Comparison of ENCODE assay signal across 17 cellular contexts in the genomic region with DNA sequence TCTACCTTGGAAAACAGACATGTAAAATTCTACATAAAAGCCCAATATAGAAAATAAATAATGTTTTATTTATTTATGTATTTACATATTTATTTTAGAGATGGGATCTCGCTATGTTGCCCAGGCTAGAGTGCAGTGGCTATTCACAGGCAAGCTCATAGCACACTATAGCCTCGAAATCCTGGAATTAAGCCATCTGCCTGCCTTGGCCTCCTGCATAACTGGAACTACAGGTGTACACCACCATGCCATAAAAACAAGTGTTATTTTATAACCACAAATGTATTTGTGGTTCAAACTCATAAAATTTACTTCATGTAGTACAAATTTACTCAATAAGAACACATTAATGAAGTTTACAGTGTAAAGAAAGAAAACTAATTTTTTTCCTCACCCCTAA. TPM values are rescaled to one million over a fixed set of nuclear protein-coding genes. Genes with fewer than 3 reads are reported as not detected.
DNase-seq lines count a peak whose midpoint lies in the region; ATAC-seq, FAIRE-seq and TF ChIP-seq lines count a peak whose summit lies in the region.
"Had no signal": no experiment of that assay in that cellular context is flagged by ENCODE, and none has a peak within 500 bp of the region (broad histone marks: within the 10 kb centered on the region; RNA-seq: fewer than 3 reads in every experiment).

No MANE protein-coding gene starts in this region.

- H3K9me3 Mint-ChIP-seq in activated naive CD8-positive, alpha-beta T cell treated with anti-CD3 and anti-CD28 coated beads, Interleukin-2, amount 50 U/mL, for 24 hours, result no peaks in the 10 kb centered on the region
- H3K9me3 Mint-ChIP-seq: CD4-positive, alpha-beta T cell; GM23338 had no signal

- in situ Hi-C loops in HepG2 (cut with HindIII; ENCODE audit: extremely low pct_ligation_motif_present, low pct_unique_long_range_greater_than_20kb), result no loop called here

- no peak for FAIRE-seq in HepG2 (lab: Jason Lieb, UNC)
- FAIRE-seq: A549, D721Med, GM12892, GM18507 had no signal

- H3K4me1 ChIP-seq in HepG2 (ENCODE audit: insufficient read depth, low read length) (peaks cover 50% of the 10 kb centered on the region), right lobe of liver (peaks cover 0 to 12% (median 5%) of the 10 kb centered on the region in 4 donors), colonic mucosa (no peaks in the 10 kb centered on the region), trophoblast cell (ENCODE audit: control insufficient read depth in 1 of 2, insufficient read depth in 2 of 2, low read length in 2 of 2) (peaks cover 2 to 9% of the 10 kb centered on the region in 2 experiments), aorta (ENCODE audit: control insufficient read depth in 1 of 2, insufficient read depth in 2 of 2, low read length in 2 of 2) (no peaks in the 10 kb centered on the region)
- H3K4me1 ChIP-seq: Caco-2 had no signal

- H4K8ac ChIP-seq in trophoblast cell (ENCODE audit: low read depth, low read length), result no peak overlapping the region

- no peak overlapping the region for H4K91ac ChIP-seq in trophoblast cell (ENCODE audit: low read depth, low read length)

- H3K9me3 ChIP-seq in HepG2 (ENCODE audit: low read length) (no peaks in the 10 kb centered on the region), right lobe of liver (no peaks in the 10 kb centered on the region), colonic mucosa (no peaks in the 10 kb centered on the region), trophoblast cell (ENCODE audit: insufficient read depth, low read depth, low read length) (no peaks in the 10 kb centered on the region), aorta (ENCODE audit: control insufficient read depth, low read length) (no peaks in the 10 kb centered on the region)
- H3K9me3 ChIP-seq: A549, Caco-2 had no signal

- H3K27me3 Mint-ChIP-seq in activated naive CD8-positive, alpha-beta T cell treated with anti-CD3 and anti-CD28 coated beads, Interleukin-2, amount 50 U/mL, for 24 hours, result no peaks in the 10 kb centered on the region
- H3K27me3 Mint-ChIP-seq: CD4-positive, alpha-beta T cell had no signal

- TF ChIP-seq EP300 in HepG2 (IDR thresholded peaks at IDR 0.05; ENCODE audit: low read depth in 2 of 2, low read length in 2 of 2) (no peak), HepG2 (CRISPR knock-in tag; IDR thresholded peaks at IDR 0.05; ENCODE audit: borderline replicate concordance) (no peak)

- H2BK5ac ChIP-seq in trophoblast cell (ENCODE audit: low read depth, low read length, poor library complexity), result no peak overlapping the region

- no peaks in the 10 kb centered on the region for H3K36me3 Mint-ChIP-seq in activated naive CD8-positive, alpha-beta T cell treated with anti-CD3 and anti-CD28 coated beads, Interleukin-2, amount 50 U/mL, for 24 hours (ENCODE audit: low read depth)

- H4K20me1 ChIP-seq in HepG2 (ENCODE audit: insufficient read depth, low read length), result no peaks in the 10 kb centered on the region

- H2AK5ac ChIP-seq in trophoblast cell (ENCODE audit: low read length), result no peak overlapping the region

- H3K79me1 ChIP-seq in trophoblast cell (ENCODE audit: low read length), result peaks cover 2% of the 10 kb centered on the region

- POLR2A ChIA-PET in HepG2 (lab: Yijun Ruan, JAX), result no interaction called here

- no TSS peak for BruUV-seq in HepG2 (replicated peaks; lab: Mats Ljungman, UMichigan)

- intact Hi-C loops in HepG2 (cut with micrococcal nuclease; ENCODE audit: unreplicated experiment) (loop anchor here (5.0 kb wide), 2 partner anchors 34 to 256 kb away; no protein-coding TSS in a partner anchor), right lobe of liver (cut with DNase I) (no loop called here), colonic mucosa (cut with DNase I) (no loop called here), aorta (cut with DNase I) (loop anchor here in 1 of 2 donors (5.0 kb wide), 1 partner anchor 306 kb away; no protein-coding TSS in a partner anchor)

- H3K27ac ChIP-seq in HepG2 (ENCODE audit: extremely low read length, insufficient read depth, low read length), result peak overlapping the region; percentile 76
- H3K27ac ChIP-seq in right lobe of liver, result no peak overlapping the region
- peak overlapping the region; percentile 18 for H3K27ac ChIP-seq in colonic mucosa
- no peak overlapping the region for H3K27ac ChIP-seq in trophoblast cell (ENCODE audit: low read depth, low read length)
- H3K27ac ChIP-seq in aorta (ENCODE audit: low read depth in 1 of 2, low read length in 2 of 2), result no peak overlapping the region

- H2AFZ ChIP-seq in HepG2 (ENCODE audit: low read length) (no peak overlapping the region), trophoblast cell (ENCODE audit: insufficient read depth, low read length, poor library complexity) (no peak overlapping the region)
- H2AFZ ChIP-seq: GM23338 had no signal

- peak overlapping the region; percentile 76 for H2BK12ac ChIP-seq in trophoblast cell (ENCODE audit: low read length)

- DNase-seq in HepG2 (ENCODE audit: low spot score), result no peak
- no peak for DNase-seq in right lobe of liver
- no peak for DNase-seq in colonic mucosa
- DNase-seq in trophoblast cell, result no peak
- no peak for DNase-seq in DMS79 treated with DMSO at 0.1 percent for 48 hours (lab: John Stamatoyannopoulos, UW)
- no peak for DNase-seq in SIG-M5 treated with dmso at 0.1 percent for 504 hours (lab: John Stamatoyannopoulos, UW; ENCODE audit: unreplicated experiment)
- DNase-seq in aorta, result no peak
- DNase-seq in activated naive CD8-positive, alpha-beta T cell treated with anti-CD3 and anti-CD28 coated beads, Interleukin-2, amount 50 U/mL, for 24 hours, result no peak
- DNase-seq: AML-193; Caco-2; CD4-positive, alpha-beta T cell; GDM1 had no signal

- no peak for TF ChIP-seq POLR2A in HepG2 (IDR thresholded peaks at IDR 0.05; ENCODE audit: insufficient read depth in 1 of 2, low read depth in 2 of 2, low read length in 2 of 2)
- TF ChIP-seq POLR2A in right lobe of liver (IDR thresholded peaks at IDR 0.05), result no peak

- no peak overlapping the region for H3K4ac ChIP-seq in trophoblast cell (ENCODE audit: low read depth, low read length)

- H3K36me3 ChIP-seq in HepG2 (replicated peaks in 1 of 2; ENCODE audit: control insufficient read depth in 1 of 2, insufficient read depth in 2 of 2, low read length in 2 of 2) (no peaks in the 10 kb centered on the region), right lobe of liver (no peaks in the 10 kb centered on the region), colonic mucosa (no peaks in the 10 kb centered on the region), trophoblast cell (ENCODE audit: control insufficient read depth in 1 of 2, insufficient read depth in 2 of 2, low read length in 2 of 2) (no peaks in the 10 kb centered on the region), aorta (ENCODE audit: control insufficient read depth in 1 of 2, insufficient read depth in 2 of 2, low read length in 1 of 2) (no peaks in the 10 kb centered on the region)

- H3K14ac ChIP-seq in trophoblast cell (ENCODE audit: low read length), result no peak overlapping the region

- CTCF ChIA-PET in HepG2 (lab: Yijun Ruan, JAX; ENCODE audit: low intra/inter-chr PET ratio, low total read pairs), result no interaction called here

- TF ChIP-seq CTCF in HepG2 (CRISPR knock-in tag; IDR thresholded peaks at IDR 0.05) (no peak), right lobe of liver (IDR thresholded peaks at IDR 0.05) (no peak), colonic mucosa (IDR thresholded peaks at IDR 0.05) (no peak)

- H3K27me3 ChIP-seq in HepG2 (ENCODE audit: control insufficient read depth in 1 of 2, insufficient read depth in 2 of 2, low read length in 2 of 2) (no peaks in the 10 kb centered on the region), right lobe of liver (no peaks in the 10 kb centered on the region), colonic mucosa (no peaks in the 10 kb centered on the region), trophoblast cell (ENCODE audit: insufficient read depth, low read length) (no peaks in the 10 kb centered on the region), aorta (ENCODE audit: control insufficient read depth in 1 of 2, insufficient read depth in 2 of 2, low read length in 1 of 2) (no peaks in the 10 kb centered on the region)

- H3K9ac ChIP-seq in HepG2 (ENCODE audit: insufficient read depth, low read depth, low read length), result 0 out of 2 replicates have a peak overlapping the region, but pooled peaks have one; percentile 49
- H3K9ac ChIP-seq in colonic mucosa (ENCODE audit: low read depth in 2 of 2, low read length in 2 of 2), result no peak overlapping the region
- no peak overlapping the region for H3K9ac ChIP-seq in trophoblast cell (ENCODE audit: low read length)

- H3K4me3 ChIP-seq in HepG2 (replicated peaks in 1 of 3; ENCODE audit: insufficient read depth in 1 of 3, low read depth in 2 of 3, low read length in 3 of 3), result no peak overlapping the region; a peak in 1 of 6 replicates
- no peak overlapping the region for H3K4me3 ChIP-seq in right lobe of liver
- no peak overlapping the region for H3K4me3 ChIP-seq in colonic mucosa
- no peak overlapping the region for H3K4me3 ChIP-seq in trophoblast cell (ENCODE audit: low read depth, low read length)
- H3K4me3 ChIP-seq in aorta (ENCODE audit: low read length in 2 of 2), result no peak overlapping the region
- H3K4me3 ChIP-seq: A549, GM23338 had no signal

- WGBS in HepG2 (ENCODE audit: low lambda C conversion rate), result 100% methylated on average over 2 of the region's 2 CpGs
- WGBS in right lobe of liver (ENCODE audit: insufficient coverage, low coverage, low lambda C conversion rate, missing lambda C conversion rate), result 90% methylated on average over 2 of the region's 2 CpGs
- no CpG with 5 or more reads among the region's 2 CpGs for WGBS in trophoblast cell (ENCODE audit: extremely low coverage, insufficient coverage, insufficient read length)
- WGBS in aorta, 2 donors, result 86 to 90% methylated on average over 2 of the region's 2 CpGs

- no peak overlapping the region for H2BK120ac ChIP-seq in trophoblast cell (ENCODE audit: insufficient read depth, low read length, poor library complexity)

- H3K4me1 Mint-ChIP-seq in activated naive CD8-positive, alpha-beta T cell treated with anti-CD3 and anti-CD28 coated beads, Interleukin-2, amount 50 U/mL, for 24 hours, result peaks cover 20% of the 10 kb centered on the region
- H3K4me1 Mint-ChIP-seq: GM23338 had no signal

- no peak overlapping the region for H3K23ac ChIP-seq in trophoblast cell (ENCODE audit: low read length)

- no peaks in the 10 kb centered on the region for H3K79me2 ChIP-seq in HepG2 (ENCODE audit: insufficient read depth, low read length)
- H3K79me2 ChIP-seq in trophoblast cell (ENCODE audit: control insufficient read depth, insufficient read depth, low read length, poor library complexity), result no peaks in the 10 kb centered on the region

- H3K4me3 Mint-ChIP-seq in activated naive CD8-positive, alpha-beta T cell treated with anti-CD3 and anti-CD28 coated beads, Interleukin-2, amount 50 U/mL, for 24 hours, result no peak overlapping the region
- H3K4me3 Mint-ChIP-seq: CD4-positive, alpha-beta T cell; GM23338 had no signal

- H3K27ac Mint-ChIP-seq in activated naive CD8-positive, alpha-beta T cell treated with anti-CD3 and anti-CD28 coated beads, Interleukin-2, amount 50 U/mL, for 24 hours, result no peak overlapping the region
- H3K27ac Mint-ChIP-seq: CD4-positive, alpha-beta T cell; GM23338 had no signal

- ATAC-seq in HepG2, result no peak
- ATAC-seq in right lobe of liver, result no peak
- ATAC-seq in aorta (ENCODE audit: low FRiP score), result no peak
- no peak for ATAC-seq in activated naive CD8-positive, alpha-beta T cell treated with anti-CD3 and anti-CD28 coated beads, Interleukin-2, amount 50 U/mL, for 24 hours

- H3K4me2 ChIP-seq in HepG2 (ENCODE audit: low read depth, low read length), result peak overlapping the region; percentile 65; the same call in 1 of the 2 replicates
- no peak overlapping the region for H3K4me2 ChIP-seq in trophoblast cell (ENCODE audit: low read length)
- H3K4me2 ChIP-seq: GM23338 had no signal

- no peak overlapping the region for H3K18ac ChIP-seq in trophoblast cell (ENCODE audit: low read length)

- no peak overlapping the region for H4K12ac ChIP-seq in trophoblast cell (ENCODE audit: low read depth, low read length)

- TF ChIP-seq RAD21 in HepG2 (CRISPR knock-in tag; IDR thresholded peaks at IDR 0.05), result no peak

RNA-seq across cellular contexts. Expression of gene RFK, which starts 7.0 kb away (rescaled TPM):
- total RNA-seq in HepG2 (2016; rRNA removed; fragmentation: Illumina TruSeq; extraction: Trizol) (37.2 and 56.5 TPM in 2 replicates), right lobe of liver (10 to 100 TPM; 11.1 to 25.2 (median 19.7) TPM), colonic mucosa (10 to 100 TPM; 28.1 to 59.4 TPM), aorta (10 to 100 TPM; 17.9 to 19.0 TPM)
- total RNA-seq in HepG2 (2016; cell fraction: cytosol; rRNA removed; fragmentation: Illumina TruSeq; extraction: Trizol; ENCODE audit: low read depth), result 7.6 and 10.1 TPM in 2 replicates
- total RNA-seq in HepG2 (2016; cell fraction: insoluble cytoplasmic fraction; rRNA removed; fragmentation: Illumina TruSeq; extraction: Trizol), result 35.6 and 54.0 TPM in 2 replicates
- 27.8 and 28.5 TPM in 2 replicates for total RNA-seq in HepG2 (2016; cell fraction: membrane; rRNA removed; fragmentation: Illumina TruSeq; extraction: Trizol)
- 12.9 and 19.7 TPM in 2 replicates for total RNA-seq in HepG2 (2016; cell fraction: nucleus; rRNA removed; fragmentation: Illumina TruSeq; extraction: Trizol)
- polyA plus RNA-seq in HepG2 (2011; rRNA removed) (15.5 and 18.2 TPM in 2 replicates), aorta (10 to 100 TPM in 1 of 2 donors, 1 to 10 TPM in 1; 9.4 to 25.0 TPM)
- 7.6 and 12.8 TPM in 2 replicates for polyA plus RNA-seq in HepG2 (2011; cell fraction: cytosol; rRNA removed)
- 3.0 and 4.3 TPM in 2 replicates for polyA plus RNA-seq in HepG2 (2011; cell fraction: nucleus; rRNA removed)
- 23.4 and 28.5 TPM in 2 replicates for polyA plus RNA-seq in HepG2 (2012)
- polyA plus RNA-seq in HepG2 (2016; cell fraction: cytosol; fragmentation: Illumina TruSeq; extraction: Trizol; ENCODE audit: low read depth), result 10.0 and 12.2 TPM in 2 replicates
- polyA plus RNA-seq in HepG2 (2016; cell fraction: insoluble cytoplasmic fraction; fragmentation: Illumina TruSeq; extraction: Trizol; ENCODE audit: low read depth), result 51.8 and 54.0 TPM in 2 replicates
- polyA plus RNA-seq in HepG2 (2016; cell fraction: membrane; fragmentation: Illumina TruSeq; extraction: Trizol; ENCODE audit: low read depth), result 26.0 and 26.7 TPM in 2 replicates
- polyA plus RNA-seq in HepG2 (2016; cell fraction: nucleus; fragmentation: Illumina TruSeq; extraction: Trizol; ENCODE audit: insufficient read depth, low read depth), result 20.2 and 24.4 TPM in 2 replicates
- 4.2 and 5.1 TPM in 2 replicates for polyA minus RNA-seq in HepG2 (2011; rRNA and poly(A)+ RNA removed; ENCODE audit: low replicate concordance)
- 13.5 and 15.4 TPM in 2 replicates for polyA minus RNA-seq in HepG2 (2011; cell fraction: cytosol; rRNA and poly(A)+ RNA removed)
- polyA minus RNA-seq in HepG2 (2011; cell fraction: nucleus; rRNA and poly(A)+ RNA removed), result 8.2 and 11.7 TPM in 2 replicates
- polyA plus RNA-seq in trophoblast cell (2013), result 90.5 and 91.8 TPM in 2 replicates

RNA-seq across cellular contexts. Expression of gene GCNT1, which starts 57.8 kb away (rescaled TPM):
- 0.18 and 0.55 TPM in 2 replicates for total RNA-seq in HepG2 (2016; rRNA removed; fragmentation: Illumina TruSeq; extraction: Trizol)
- total RNA-seq in HepG2 (2016; cell fraction: cytosol; rRNA removed; fragmentation: Illumina TruSeq; extraction: Trizol; ENCODE audit: low read depth), result under 0.01 and 0.10 TPM in 2 replicates
- total RNA-seq in HepG2 (2016; cell fraction: insoluble cytoplasmic fraction; rRNA removed; fragmentation: Illumina TruSeq; extraction: Trizol), result 0.61 and 0.82 TPM in 2 replicates
- total RNA-seq in HepG2 (2016; cell fraction: membrane; rRNA removed; fragmentation: Illumina TruSeq; extraction: Trizol), result 0.15 and 0.76 TPM in 2 replicates
- 0.31 and 1.8 TPM in 2 replicates for total RNA-seq in HepG2 (2016; cell fraction: nucleus; rRNA removed; fragmentation: Illumina TruSeq; extraction: Trizol)
- polyA plus RNA-seq in HepG2 (2011; rRNA removed), result 1.7 and 2.1 TPM in 2 replicates
- 2.2 TPM in 2 replicates for polyA plus RNA-seq in HepG2 (2011; cell fraction: cytosol; rRNA removed)
- 0.47 and 0.85 TPM in 2 replicates for polyA plus RNA-seq in HepG2 (2011; cell fraction: nucleus; rRNA removed)
- 8.4 and 9.4 TPM in 2 replicates for polyA plus RNA-seq in HepG2 (2012)
- 0.01 and 0.24 TPM in 2 replicates for polyA plus RNA-seq in HepG2 (2016; cell fraction: cytosol; fragmentation: Illumina TruSeq; extraction: Trizol; ENCODE audit: low read depth)
- 0.16 and 0.25 TPM in 2 replicates for polyA plus RNA-seq in HepG2 (2016; cell fraction: insoluble cytoplasmic fraction; fragmentation: Illumina TruSeq; extraction: Trizol; ENCODE audit: low read depth)
- 0.09 TPM in 2 replicates for polyA plus RNA-seq in HepG2 (2016; cell fraction: membrane; fragmentation: Illumina TruSeq; extraction: Trizol; ENCODE audit: low read depth)
- 0.60 and 1.0 TPM in 2 replicates for polyA plus RNA-seq in HepG2 (2016; cell fraction: nucleus; fragmentation: Illumina TruSeq; extraction: Trizol; ENCODE audit: insufficient read depth, low read depth)
- 3.8 and 4.7 TPM in 2 replicates for polyA minus RNA-seq in HepG2 (2011; rRNA and poly(A)+ RNA removed; ENCODE audit: low replicate concordance)
- 1.4 and 4.9 TPM in 2 replicates for polyA minus RNA-seq in HepG2 (2011; cell fraction: cytosol; rRNA and poly(A)+ RNA removed)
- 0.77 and 1.1 TPM in 2 replicates for polyA minus RNA-seq in HepG2 (2011; cell fraction: nucleus; rRNA and poly(A)+ RNA removed)
- total RNA-seq in right lobe of liver, result 1 to 10 TPM; 1.1 to 3.6 (median 2.7) TPM
- total RNA-seq in colonic mucosa, result 10 to 100 TPM; 36.5 to 59.9 TPM
- 40.5 and 40.6 TPM in 2 replicates for polyA plus RNA-seq in trophoblast cell (2013)
- total RNA-seq in aorta, result 10 to 100 TPM in 1 of 2 donors, 1 to 10 TPM in 1; 8.6 to 14.4 TPM
- polyA plus RNA-seq in aorta, result 1 to 10 TPM in 1 of 2 donors, under 1 TPM in 1; 0.79 to 2.6 TPM

Comparison
In these comparisons a context has a peak if more than half of its experiments do, and no peak if none do; other contexts are left out.
1. H3K27ac ChIP-seq: peak in HepG2 (single experiment) and colonic mucosa (single experiment); none in right lobe of liver (0 of 3), trophoblast cell (single experiment) and aorta (0 of 2).